Comparison of ENCODE assay signal across 1 cellular context in the genomic region with DNA sequence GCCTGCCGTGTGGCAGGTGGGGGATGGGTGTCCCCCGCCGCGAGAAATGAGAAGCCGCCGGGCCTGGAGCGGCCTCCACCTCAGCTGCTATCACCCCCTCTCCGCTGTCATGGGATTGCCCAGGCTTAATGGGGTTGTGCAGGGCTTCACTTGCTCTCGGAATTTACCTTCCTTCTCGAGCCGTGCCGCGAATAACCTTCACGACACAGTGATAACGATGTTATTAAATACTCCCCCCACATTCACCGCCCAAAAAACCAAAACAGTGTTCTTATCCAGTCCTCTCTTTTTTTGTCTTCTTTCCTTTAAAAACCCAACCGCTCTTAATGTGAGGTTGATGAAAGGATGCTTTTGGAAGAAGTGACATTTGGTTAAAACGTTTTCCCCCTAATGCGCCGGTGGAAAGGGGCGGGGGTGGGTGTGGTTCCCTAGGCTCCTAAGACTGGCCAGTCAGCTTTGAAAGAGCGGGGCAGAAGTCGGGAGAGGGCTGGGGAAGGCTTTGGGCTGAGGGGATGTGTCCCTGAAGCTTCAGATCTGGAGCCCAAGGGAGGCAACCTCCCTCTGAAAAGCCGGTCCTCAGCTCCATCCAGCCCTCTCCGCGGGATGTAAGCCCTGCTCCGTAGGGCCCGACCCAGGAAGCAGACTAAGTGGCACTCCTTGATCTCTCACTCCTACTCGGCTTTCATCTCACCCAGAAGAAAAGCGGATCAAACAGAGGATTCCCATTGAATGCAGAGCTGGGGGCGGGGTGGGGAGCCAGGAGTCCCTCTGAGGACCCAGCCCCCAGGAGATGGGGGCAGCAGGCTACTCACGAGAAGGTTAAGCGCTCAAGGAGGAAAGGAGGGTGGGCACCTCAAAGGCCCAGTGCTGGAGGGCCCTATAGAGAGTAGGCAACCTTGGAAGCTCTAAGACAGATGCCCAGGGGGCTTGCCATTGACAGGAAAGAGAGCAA.
A peak's percentile ranks its signal among the peaks of the same experiment; 100 is the strongest.
TF ChIP-seq lines count a peak whose summit lies in the region.

No MANE protein-coding gene starts in this region.

TF ChIP-seq in H1, 55 proteins besides CTCF, POLR2A, EP300 and RAD21:
- no peak for TF ChIP-seq CBX8 (IDR thresholded peaks at IDR 0.05; ENCODE audit: borderline replicate concordance, low read depth, low read length)
- TF ChIP-seq BCL11A (IDR thresholded peaks at IDR 0.05; ENCODE audit: low read depth in 2 of 2, low read length in 2 of 2): no peak
- TF ChIP-seq BRCA1 (IDR thresholded peaks at IDR 0.05; ENCODE audit: low read depth, low read length): no peak
- TF ChIP-seq, protein P1, sequence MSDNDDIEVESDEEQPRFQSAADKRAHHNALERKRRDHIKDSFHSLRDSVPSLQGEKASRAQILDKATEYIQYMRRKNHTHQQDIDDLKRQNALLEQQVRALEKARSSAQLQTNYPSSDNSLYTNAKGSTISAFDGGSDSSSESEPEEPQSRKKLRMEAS (IDR thresholded peaks at IDR 0.05): no peak
- 0 out of 2 replicates have a peak, but pooled peaks have one; percentile 21 for TF ChIP-seq TCF12 (IDR thresholded peaks at IDR 0.05; ENCODE audit: low read depth, low read length)
- TF ChIP-seq FOSL1 (IDR thresholded peaks at IDR 0.05; ENCODE audit: insufficient read depth, low read depth, low read length): no peak
- TF ChIP-seq SUZ12 (IDR thresholded peaks at IDR 0.05; ENCODE audit: low read length): peak; percentile 59
- no peak for TF ChIP-seq RFX5 (IDR thresholded peaks at IDR 0.05; ENCODE audit: borderline replicate concordance, low read depth, low read length)
- TF ChIP-seq CHD1 (IDR thresholded peaks at IDR 0.05; ENCODE audit: low read depth, low read length): no peak
- TF ChIP-seq TBP (IDR thresholded peaks at IDR 0.05; ENCODE audit: low read depth, low read length): no peak
- TF ChIP-seq ASH2L (IDR thresholded peaks at IDR 0.05; ENCODE audit: low read length): no peak
- peak; percentile 77 for TF ChIP-seq EZH2 (IDR thresholded peaks at IDR 0.05; ENCODE audit: low read depth, low read length, severe bottlenecking)
- no peak for TF ChIP-seq CHD2 (IDR thresholded peaks at IDR 0.05; ENCODE audit: low read length)
- TF ChIP-seq KDM5A (IDR thresholded peaks at IDR 0.05; ENCODE audit: low read length): no peak
- no peak for TF ChIP-seq JUND (IDR thresholded peaks at IDR 0.05; ENCODE audit: low read length)
- no peak for TF ChIP-seq POU5F1 (IDR thresholded peaks at IDR 0.05; ENCODE audit: low read depth, low read length)
- no peak for TF ChIP-seq ZNF274 (IDR thresholded peaks at IDR 0.05; ENCODE audit: borderline replicate concordance, extremely low read depth, low read length)
- TF ChIP-seq RBBP5 (IDR thresholded peaks at IDR 0.05; ENCODE audit: borderline replicate concordance, low read depth, low read length): no peak
- no peak for TF ChIP-seq TEAD4 (IDR thresholded peaks at IDR 0.05; ENCODE audit: low read depth, low read length)
- no peak for TF ChIP-seq KDM4A (IDR thresholded peaks at IDR 0.05; ENCODE audit: low read depth, low read length, severe bottlenecking)
- no peak for TF ChIP-seq CREB1 (IDR thresholded peaks at IDR 0.05)
- no peak for TF ChIP-seq CEBPB (IDR thresholded peaks at IDR 0.05; ENCODE audit: low read depth, low read length)
- no peak for TF ChIP-seq SIX5 (IDR thresholded peaks at IDR 0.05; ENCODE audit: low read depth, low read length)
